Comparison of ENCODE assay signal across 26 cellular contexts in genomic region chr2:197647961-197648690, GRCh38. TPM values are rescaled to one million over a fixed set of nuclear protein-coding genes. Genes with fewer than 3 reads are reported as not detected.
DNase-seq lines count a peak whose midpoint lies in the region; ATAC-seq, FAIRE-seq and TF ChIP-seq lines count a peak whose summit lies in the region.
"Had no signal": no experiment of that assay in that cellular context is flagged by ENCODE, and none has a peak within 500 bp of the region (broad histone marks: within the 10 kb centered on the region; RNA-seq: fewer than 3 reads in every experiment).

No MANE protein-coding gene starts in this region.

- no peaks in the 10 kb centered on the region for H3K4me1 ChIP-seq in fibroblast of lung (ENCODE audit: control insufficient read depth, extremely low read depth, insufficient read depth, low read length)
- H3K4me1 ChIP-seq: BLaER1, body of pancreas, HAP-1, prostate gland, spleen had no signal

- POLR2A ChIA-PET in WTC11 (lab: Charles Lee) = no interaction called here

- peak; percentile 44 for FAIRE-seq in GM12892 (lab: Jason Lieb, UNC)
- FAIRE-seq: islet of Langerhans had no signal

- H3K4me3 ChIP-seq in fibroblast of lung (replicated peaks in 1 of 4; ENCODE audit: control extremely low read depth in 1 of 4, insufficient read depth in 1 of 4, low read depth in 3 of 4, low read length in 4 of 4) = no peak overlapping the region
- no peak overlapping the region for H3K4me3 ChIP-seq in MG63
- H3K4me3 ChIP-seq: BLaER1, body of pancreas, HAP-1, heart right ventricle, prostate gland, spleen had no signal

- H3K27me3 Mint-ChIP-seq in WTC11 (ENCODE audit: low read depth) = no peaks in the 10 kb centered on the region

- H3K9me3 ChIP-seq in fibroblast of lung (ENCODE audit: control insufficient read depth, insufficient read depth, low read depth, low read length) (no peaks in the 10 kb centered on the region), MG63 (no peaks in the 10 kb centered on the region)
- H3K9me3 ChIP-seq: BLaER1, body of pancreas, HAP-1, prostate gland, spleen had no signal

- H3K4me3 Mint-ChIP-seq in WTC11 = no peak overlapping the region
- H3K4me3 Mint-ChIP-seq: activated CD8-positive, alpha-beta T cell treated with anti-CD3 and anti-CD28 coated beads, Interleukin-2, amount 10 ng/mL, durations not matched to agents 7 days and 5 days; activated T-cell treated with anti-CD3 and anti-CD28 coated beads, Interleukin-2, amount 50 U/mL, for 72 hours; nephron had no signal

- no peak for TF ChIP-seq POLR2A in GM12892 (IDR thresholded peaks at IDR 0.05; ENCODE audit: low read depth, low read length)

- H3K4me1 Mint-ChIP-seq in WTC11 = peaks cover 16% of the 10 kb centered on the region
- H3K4me1 Mint-ChIP-seq: nephron had no signal

- H3K27me3 ChIP-seq in fibroblast of lung (ENCODE audit: control insufficient read depth, insufficient read depth, low read length) (no peaks in the 10 kb centered on the region), MG63 (no peaks in the 10 kb centered on the region)
- H3K27me3 ChIP-seq: BLaER1, body of pancreas, heart right ventricle had no signal

- H3K27ac Mint-ChIP-seq in WTC11 = 0 out of 2 replicates have a peak overlapping the region, but pooled peaks have one; percentile 9
- H3K27ac Mint-ChIP-seq: activated CD8-positive, alpha-beta T cell treated with anti-CD3 and anti-CD28 coated beads, Interleukin-2, amount 10 ng/mL, durations not matched to agents 7 days and 5 days; activated naive CD4-positive, alpha-beta T cell treated with anti-CD3 and anti-CD28 coated beads, Interleukin-2, amount 50 U/mL, for 72 hours; activated T-cell treated with anti-CD3 and anti-CD28 coated beads, Interleukin-2, amount 50 U/mL, for 72 hours; nephron had no signal

- H3K36me3 ChIP-seq in fibroblast of lung (ENCODE audit: control insufficient read depth, insufficient read depth, low read length) (no peaks in the 10 kb centered on the region), MG63 (no peaks in the 10 kb centered on the region)
- H3K36me3 ChIP-seq: BLaER1, HAP-1, prostate gland, spleen had no signal

- H3K27ac ChIP-seq in fibroblast of lung (ENCODE audit: insufficient read depth, low read length) = peak overlapping the region; percentile 47
- H3K27ac ChIP-seq: BLaER1, body of pancreas, prostate gland, VCaP had no signal

- H2AFZ ChIP-seq in fibroblast of lung (ENCODE audit: low read length) = peak overlapping the region; percentile 55

- no peak overlapping the region for H3K9ac ChIP-seq in fibroblast of lung (ENCODE audit: insufficient read depth, low read length)
- H3K9ac ChIP-seq: BLaER1 had no signal

- no peak for ATAC-seq in WTC11
- no peak for ATAC-seq in stimulated activated naive CD8-positive, alpha-beta T cell treated with anti-CD3 and anti-CD28 coated beads, Interleukin-15, Interleukin-2, amounts not matched to agents 100 U/mL and 50 U/mL, for 24 hours
- ATAC-seq: activated CD8-positive, alpha-beta T cell treated with anti-CD3 and anti-CD28 coated beads, Interleukin-2, amount 10 ng/mL, durations not matched to agents 7 days and 5 days; activated naive CD4-positive, alpha-beta T cell treated with anti-CD3 and anti-CD28 coated beads, Interleukin-2, amount 50 U/mL, for 72 hours; activated T-cell treated with anti-CD3 and anti-CD28 coated beads, Interleukin-2, amount 50 U/mL, for 72 hours; body of pancreas had no signal

- H3K4me2 ChIP-seq in fibroblast of lung (ENCODE audit: extremely low read depth, insufficient read depth, low read length) = no peak overlapping the region
- H3K4me2 ChIP-seq: BLaER1 had no signal

- CTCF ChIA-PET in WTC11 (lab: Charles Lee) = no interaction called here

- H3K79me2 ChIP-seq in fibroblast of lung (ENCODE audit: control insufficient read depth, insufficient read depth, low read length) = no peaks in the 10 kb centered on the region

- peaks cover 8% of the 10 kb centered on the region; the same call in 1 of the 2 replicates for H3K36me3 Mint-ChIP-seq in WTC11
- H3K36me3 Mint-ChIP-seq: activated naive CD4-positive, alpha-beta T cell treated with anti-CD3 and anti-CD28 coated beads, Interleukin-2, amount 50 U/mL, for 72 hours had no signal

- no peak for DNase-seq in GM12892 (ENCODE audit: insufficient read length)
- DNase-seq in WTC11 (ENCODE audit: low spot score) = no peak
- peak in 1 of 2 donors; percentile 82 for DNase-seq in fibroblast of lung (ENCODE audit: low read depth in 2 of 2)
- DNase-seq in stromal cell of bone marrow (ENCODE audit: low read depth) = peak; percentile 3
- DNase-seq in HPDE6-E6E7 (ENCODE audit: extremely low spot score) = no peak
- DNase-seq in MG63 = no peak
- DNase-seq in kidney glomerular epithelial cell (lab: John Stamatoyannopoulos, UW) = no peak
- no peak for DNase-seq in stimulated activated naive CD8-positive, alpha-beta T cell treated with anti-CD3 and anti-CD28 coated beads, Interleukin-15, Interleukin-2, amounts not matched to agents 100 U/mL and 50 U/mL, for 24 hours
- DNase-seq: activated CD8-positive, alpha-beta T cell treated with anti-CD3 and anti-CD28 coated beads, Interleukin-2, amount 10 ng/mL, durations not matched to agents 7 days and 5 days; activated T-cell treated with anti-CD3 and anti-CD28 coated beads, Interleukin-2, amount 50 U/mL, for 72 hours; body of pancreas; cortex of kidney; DMS 273 treated with DMSO at 0.1 percent for 48 hours; GDM1; heart right ventricle; NCI-H2029; NCI-H510A; spleen; stimulated activated CD8-positive, alpha-beta memory T cell treated with anti-CD3 and anti-CD28 coated beads, Interleukin-4, amount 100 ng/mL, for 48 hours had no signal

- TF ChIP-seq CTCF in WTC11 (IDR thresholded peaks at IDR 0.05) (no peak), fibroblast of lung (conservative IDR thresholded peaks at IDR 0.05 in 1 of 2, IDR thresholded peaks at IDR 0.05 in 1 of 2; ENCODE audit: low read depth in 1 of 2, low read length in 2 of 2) (no peak)

- no peaks in the 10 kb centered on the region for H4K20me1 ChIP-seq in fibroblast of lung (ENCODE audit: control insufficient read depth, extremely low read depth, insufficient read depth, low read length)
- H4K20me1 ChIP-seq: BLaER1 had no signal

- H3K9me3 Mint-ChIP-seq in WTC11 = peaks cover 4% of the 10 kb centered on the region; the same call in 1 of the 2 replicates
- H3K9me3 Mint-ChIP-seq: activated naive CD4-positive, alpha-beta T cell treated with anti-CD3 and anti-CD28 coated beads, Interleukin-2, amount 50 U/mL, for 72 hours had no signal

TF ChIP-seq in WTC11, 78 proteins besides CTCF, POLR2A, EP300 and RAD21 (continues in another document):
- TF ChIP-seq ZNF396 (CRISPR knock-in tag; IDR thresholded peaks at IDR 0.05; ENCODE audit: borderline replicate concordance) = no peak
- TF ChIP-seq FOXP1 (CRISPR knock-in tag; IDR thresholded peaks at IDR 0.05; ENCODE audit: borderline replicate concordance) = no peak
- no peak for TF ChIP-seq FOXJ3 (CRISPR knock-in tag; IDR thresholded peaks at IDR 0.05; ENCODE audit: borderline replicate concordance)
- no peak for TF ChIP-seq AR (CRISPR knock-in tag; IDR thresholded peaks at IDR 0.05)
- no peak for TF ChIP-seq HMGXB4 (CRISPR knock-in tag; IDR thresholded peaks at IDR 0.05)
- TF ChIP-seq NR3C1 (CRISPR knock-in tag; conservative IDR thresholded peaks at IDR 0.05; ENCODE audit: low read depth) = no peak

RNA-seq across cellular contexts. Expression of gene RFTN2, which starts 27.3 kb away (rescaled TPM):
- 0.34 TPM for polyA plus RNA-seq in GM12892 (2012; ENCODE audit: missing spikeins)
- total RNA-seq in WTC11 (2021) (1.1 to 1.9 TPM (median 1.5 TPM) in 3 replicates), fibroblast of lung (6.9 and 10.2 TPM in 2 replicates)
- 0.73 and 0.95 TPM in 2 replicates for polyA plus RNA-seq in fibroblast of lung
- 0.24 and 1.1 TPM in 2 replicates for polyA plus RNA-seq in fibroblast of lung (2012)
- polyA minus RNA-seq in fibroblast of lung (ENCODE audit: low replicate concordance) = 0.15 and 2.1 TPM in 2 replicates
- 0.07 TPM in 2 replicates for total RNA-seq in MG63 (2014; rRNA removed; shearing (Covaris generic); ENCODE audit: low replicate concordance)
- total RNA-seq: activated CD8-positive, alpha-beta T cell treated with anti-CD3 and anti-CD28 coated beads, Interleukin-2, amount 10 ng/mL, durations not matched to agents 7 days and 5 days; activated naive CD4-positive, alpha-beta T cell treated with anti-CD3 and anti-CD28 coated beads, Interleukin-2, amount 50 U/mL, for 72 hours; activated T-cell treated with anti-CD3 and anti-CD28 coated beads, Interleukin-2, amount 50 U/mL, for 72 hours had no signal

RNA-seq across cellular contexts. Expression of gene MARS2, which starts 57.0 kb away (rescaled TPM):
- 10.6 TPM for polyA plus RNA-seq in GM12892 (2012; ENCODE audit: missing spikeins)
- total RNA-seq in WTC11 (2021) = 24.8 to 32.2 TPM (median 25.6 TPM) in 3 replicates
- 3.3 TPM in 2 replicates for total RNA-seq in fibroblast of lung
- polyA plus RNA-seq in fibroblast of lung = 1.5 and 3.3 TPM in 2 replicates
- 1.4 and 3.1 TPM in 2 replicates for polyA plus RNA-seq in fibroblast of lung (2012)
- polyA minus RNA-seq in fibroblast of lung (ENCODE audit: low replicate concordance) = 1.3 and 7.0 TPM in 2 replicates
- total RNA-seq in MG63 (2014; rRNA removed; shearing (Covaris generic); ENCODE audit: low replicate concordance) = 4.5 and 4.9 TPM in 2 replicates
